8 cellular contexts compared by ENCODE assay signal in genomic region chr3:15331072-15331605, GRCh38. TPM values are rescaled to one million over a fixed set of nuclear protein-coding genes. Genes with fewer than 3 reads are reported as not detected.
DNase-seq lines count a peak whose midpoint lies in the region; ATAC-seq and TF ChIP-seq lines count a peak whose summit lies in the region.

No MANE protein-coding gene starts in this region.

- DNase-seq in HCT116 (ENCODE audit: low read depth, low spot score) = no peak
- DNase-seq in right cardiac atrium = no peak
- DNase-seq in NK-92 treated with Interleukin-12 subunit alpha and Interleukin-12 subunit beta, amount 100 ng/mL, for 24 hours (lab: John Stamatoyannopoulos, UW) = no peak
- no peak for DNase-seq in DMS153 treated with DMSO at 0.1 percent for 48 hours (lab: John Stamatoyannopoulos, UW; ENCODE audit: unreplicated experiment)

- CTCF ChIA-PET in HCT116 (lab: Charles Lee) = interaction anchor here (1.3 kb wide), 1 partner anchor 63 kb away, joined by 3 read pairs; no protein-coding TSS in a partner anchor

- no peak for TF ChIP-seq RAD21 in HCT116 (IDR thresholded peaks at IDR 0.05; ENCODE audit: low read depth)

- peaks cover 8 to 31% of the 10 kb centered on the region in 2 experiments for H3K4me1 ChIP-seq in HCT116 (ENCODE audit: control insufficient read depth in 1 of 2, insufficient read depth in 2 of 2, low read length in 2 of 2)
- H3K4me1 ChIP-seq in right cardiac atrium (ENCODE audit: control insufficient read depth, insufficient read depth, low read length) = peaks cover 7% of the 10 kb centered on the region

- H3K9ac ChIP-seq in HCT116 (ENCODE audit: low read length) = peak overlapping the region; percentile 77

- no peaks in the 10 kb centered on the region for H4K20me1 ChIP-seq in HCT116 (ENCODE audit: insufficient read depth)

- TSS peak; percentile 43 for BruUV-seq in HCT116 (replicated peaks; lab: Mats Ljungman, UMichigan)

- no peak overlapping the region for H2AFZ ChIP-seq in HCT116 (ENCODE audit: low read depth, low read length, poor library complexity, severe bottlenecking)

- H3K9me2 ChIP-seq in HCT116 (ENCODE audit: insufficient read depth) = no peaks in the 10 kb centered on the region

- WGBS in right cardiac atrium = 31% methylated on average over 6 of the region's 6 CpGs

- POLR2A ChIA-PET in HCT116 (lab: Charles Lee) = no interaction called here

- no peak for TF ChIP-seq CTCF in HCT116 (IDR thresholded peaks at IDR 0.05 in 2 of 3, conservative IDR thresholded peaks at IDR 0.05 in 1 of 3; ENCODE audit: borderline replicate concordance in 1 of 3, insufficient read depth in 1 of 3, low read depth in 2 of 3, low read length in 2 of 3)
- TF ChIP-seq CTCF in WI38 (IDR thresholded peaks at IDR 0.05; ENCODE audit: low read depth, low read length) = no peak

- peak overlapping the region; percentile 94 for H3K4me2 ChIP-seq in HCT116 (ENCODE audit: low read length)

- RAD21 ChIA-PET in HCT116 (lab: Charles Lee; ENCODE audit: low non-redundant PET in 1 of 2, low total read pairs in 2 of 2, uncharacterized antibody in 2 of 2, unreplicated experiment in 2 of 2) = interaction anchor here in 1 of 2 experiments (0.5 to 0.7 kb wide), 2 partner anchors 11 to 61 kb away, joined by 4 read pairs; no protein-coding TSS in a partner anchor

- no peaks in the 10 kb centered on the region for H3K27me3 ChIP-seq in HCT116 (ENCODE audit: insufficient read depth, low read length)
- H3K27me3 ChIP-seq in right cardiac atrium (ENCODE audit: control insufficient read depth, insufficient read depth) = no peaks in the 10 kb centered on the region

- intact Hi-C loops in HCT116 (cut with micrococcal nuclease) (no loop called here), right cardiac atrium (cut with DNase I) (loop anchor here (5.0 to 10.0 kb wide), 3 partner anchors 56 to 66 kb away; no protein-coding TSS in a partner anchor)

- H3K36me3 ChIP-seq in HCT116 (ENCODE audit: control insufficient read depth in 1 of 2, insufficient read depth in 2 of 2, low read length in 2 of 2) = peaks cover 0 to 4% of the 10 kb centered on the region in 2 experiments; a peak in 1 of 4 replicates

- TF ChIP-seq POLR2A in HCT116 (IDR thresholded peaks at IDR 0.05; ENCODE audit: borderline replicate concordance, extremely low read depth, insufficient read depth, insufficient read length) = no peak

- H3K79me2 ChIP-seq in HCT116 (ENCODE audit: insufficient read depth, low read length) = 0 out of 2 replicates have a peak, but pooled peaks cover 1% of the 10 kb centered on the region

- no peaks in the 10 kb centered on the region for H3K9me3 ChIP-seq in HCT116 (ENCODE audit: control insufficient read depth in 1 of 2, insufficient read depth in 1 of 2, low read depth in 1 of 2, low read length in 2 of 2)
- no peaks in the 10 kb centered on the region for H3K9me3 ChIP-seq in right cardiac atrium (ENCODE audit: control insufficient read depth, low read length)

- H3K4me3 ChIP-seq in HCT116 (replicated peaks in 1 of 2; ENCODE audit: low read depth in 1 of 2, low read length in 2 of 2) (peak overlapping the region; percentile 89 to 92), WI38 (ENCODE audit: low read depth, low read length) (peak overlapping the region; percentile 78), right cardiac atrium (ENCODE audit: low read length) (peak overlapping the region; percentile 77), skin epidermis (peak overlapping the region; percentile 68 to 96 (median 89))

- no peak overlapping the region for H3K27ac ChIP-seq in HCT116 (ENCODE audit: low read depth, low read length)
- no peak overlapping the region for H3K27ac ChIP-seq in right cardiac atrium (ENCODE audit: low read length)
- peak overlapping the region in 19 of 21 experiments; percentile 37 to 97 (median 90) for H3K27ac ChIP-seq in skin epidermis

- no peak; the same call in 1 of the 2 replicates for ATAC-seq in HCT116
- no peak for ATAC-seq in right cardiac atrium
- no peak for ATAC-seq in GM21390 (IDR thresholded peaks at IDR 0.05; ENCODE audit: unreplicated experiment)
- ATAC-seq in HG02884 (IDR thresholded peaks at IDR 0.05; ENCODE audit: unreplicated experiment) = no peak

TF ChIP-seq in HCT116, 20 proteins besides CTCF, POLR2A, EP300 and RAD21:
- TF ChIP-seq EZH2 (IDR thresholded peaks at IDR 0.05) = no peak
- TF ChIP-seq JUND (IDR thresholded peaks at IDR 0.05) = no peak
- TF ChIP-seq FOSL1 (IDR thresholded peaks at IDR 0.05; ENCODE audit: low read depth) = no peak
- TF ChIP-seq REST (IDR thresholded peaks at IDR 0.05; ENCODE audit: low read depth) = no peak
- no peak for TF ChIP-seq TCF7L2 (IDR thresholded peaks at IDR 0.05; ENCODE audit: borderline replicate concordance, extremely low read depth, insufficient read depth, insufficient read length)

RNA-seq across cellular contexts. Expression of gene SH3BP5, which starts 1.2 kb away (rescaled TPM):
- total RNA-seq in HCT116 (2021; ENCODE audit: unreplicated experiment) = 13.9 TPM
- 13.6 and 16.3 TPM in 2 replicates for polyA plus RNA-seq in HCT116 (2012)
- 10 to 100 TPM; 13.6 to 26.6 (median 15.7) TPM for total RNA-seq in right cardiac atrium
- 12.9 TPM for polyA plus RNA-seq in right cardiac atrium

Comparison
In these comparisons a context has a peak if more than half of its experiments do, and no peak if none do; other contexts are left out.
1. H3K27ac ChIP-seq: peak in skin epidermis (19 of 21); none in HCT116 (single experiment) and right cardiac atrium (single experiment).
2. Peak in every context shown above with its lines, with median percentiles within 50 percentile points of each other: H3K4me3 ChIP-seq.